Comparison of ENCODE assay signal across 17 cellular contexts in genomic region chr14:54777395-54777794, GRCh38.
A peak's percentile ranks its signal among the peaks of the same experiment; 100 is the strongest.
DNase-seq lines count a peak whose midpoint lies in the region; ATAC-seq, FAIRE-seq and TF ChIP-seq lines count a peak whose summit lies in the region.
"Had no signal": no experiment of that assay in that cellular context is flagged by ENCODE, and none has a peak within 500 bp of the region (broad histone marks: within the 10 kb centered on the region; RNA-seq: fewer than 3 reads in every experiment).

No MANE protein-coding gene starts in this region.

- no peak for FAIRE-seq in HTR-8/SVneo (lab: Jason Lieb, UNC)

- H3K4me1 Mint-ChIP-seq in activated naive CD4-positive, alpha-beta T cell treated with anti-CD3 and anti-CD28 coated beads, Interleukin-2, amount 50 U/mL, for 24 hours, result peaks cover 33% of the 10 kb centered on the region
- H3K4me1 Mint-ChIP-seq in central memory CD8-positive, alpha-beta T cell, result peaks cover 31% of the 10 kb centered on the region

- no peak for DNase-seq in activated naive CD4-positive, alpha-beta T cell (lab: John Stamatoyannopoulos, UW)
- DNase-seq in RWPE1 (ENCODE audit: low spot score) (no peak), colonic mucosa (no peak), HTR-8/SVneo (ENCODE audit: insufficient read length, low spot score) (no peak)
- DNase-seq in central memory CD8-positive, alpha-beta T cell (ENCODE audit: low spot score in 2 of 2), result no peak
- DNase-seq: activated T-cell treated with anti-CD3 and anti-CD28 coated beads, Interleukin-2, amount 50 U/mL, for 48 hours; aorta; DND-41; kidney glomerular epithelial cell; NCI-H1092 treated with DMSO at 0.1 percent for 48 hours; NCI-H526; occipital lobe; uterus had no signal

- H3K27me3 ChIP-seq in skeletal muscle tissue (ENCODE audit: control insufficient read depth in 3 of 3, insufficient read depth in 3 of 3, low read length in 3 of 3) (no peaks in the 10 kb centered on the region), colonic mucosa (no peaks in the 10 kb centered on the region)
- H3K27me3 ChIP-seq: uterus had no signal

- H3K9me3 Mint-ChIP-seq in activated naive CD4-positive, alpha-beta T cell treated with anti-CD3 and anti-CD28 coated beads, Interleukin-2, amount 50 U/mL, for 24 hours, result no peaks in the 10 kb centered on the region
- no peaks in the 10 kb centered on the region for H3K9me3 Mint-ChIP-seq in central memory CD8-positive, alpha-beta T cell

- H3K9me3 ChIP-seq in skeletal muscle tissue (ENCODE audit: control insufficient read depth in 3 of 3, low read length in 3 of 3), result no peaks in the 10 kb centered on the region
- no peaks in the 10 kb centered on the region for H3K9me3 ChIP-seq in colonic mucosa
- H3K9me3 ChIP-seq: uterus had no signal

- intact Hi-C loops in colonic mucosa (cut with DNase I), result no loop called here

- H3K4me1 ChIP-seq in skeletal muscle tissue (ENCODE audit: control insufficient read depth in 3 of 3, insufficient read depth in 3 of 3, low read length in 3 of 3), result peaks cover 60 to 64% (median 62%) of the 10 kb centered on the region in 3 donors
- H3K4me1 ChIP-seq in colonic mucosa, result peaks cover 4% of the 10 kb centered on the region

- H3K4me3 Mint-ChIP-seq in activated naive CD4-positive, alpha-beta T cell treated with anti-CD3 and anti-CD28 coated beads, Interleukin-2, amount 50 U/mL, for 24 hours, result no peak overlapping the region
- no peak overlapping the region for H3K4me3 Mint-ChIP-seq in central memory CD8-positive, alpha-beta T cell

- H3K9ac ChIP-seq in skeletal muscle tissue (ENCODE audit: low read depth in 1 of 3, low read length in 3 of 3) (peak overlapping the region in 2 of 3 donors; percentile 24 to 76), colonic mucosa (ENCODE audit: low read depth in 2 of 2, low read length in 2 of 2) (no peak overlapping the region)

- no peaks in the 10 kb centered on the region for H3K36me3 Mint-ChIP-seq in activated naive CD4-positive, alpha-beta T cell treated with anti-CD3 and anti-CD28 coated beads, Interleukin-2, amount 50 U/mL, for 24 hours
- peaks cover 1% of the 10 kb centered on the region for H3K36me3 Mint-ChIP-seq in central memory CD8-positive, alpha-beta T cell (ENCODE audit: insufficient read depth)

- ATAC-seq in central memory CD8-positive, alpha-beta T cell (replicated peaks; ENCODE audit: extremely low read depth, poor library complexity, severe bottlenecking), result no peak
- no peak for ATAC-seq in HG03135 (IDR thresholded peaks at IDR 0.05; ENCODE audit: unreplicated experiment)
- ATAC-seq: sciatic nerve had no signal

- POLR2A ChIA-PET in RWPE1 (lab: Yijun Ruan, JAX; ENCODE audit: low non-redundant PET), result no interaction called here

- H3K27ac Mint-ChIP-seq in activated naive CD4-positive, alpha-beta T cell treated with anti-CD3 and anti-CD28 coated beads, Interleukin-2, amount 50 U/mL, for 24 hours, result peak overlapping the region; percentile 56
- H3K27ac Mint-ChIP-seq in central memory CD8-positive, alpha-beta T cell (ENCODE audit: low read depth), result peak overlapping the region; percentile 63

- TF ChIP-seq CTCF in RWPE1 (conservative IDR thresholded peaks at IDR 0.05; ENCODE audit: low read depth) (no peak), colonic mucosa (IDR thresholded peaks at IDR 0.05) (no peak)

- H3K4me3 ChIP-seq in skeletal muscle tissue (ENCODE audit: low read length in 3 of 3), result no peak overlapping the region
- H3K4me3 ChIP-seq in colonic mucosa, result no peak overlapping the region
- H3K4me3 ChIP-seq: uterus had no signal

- H3K36me3 ChIP-seq in skeletal muscle tissue (ENCODE audit: control insufficient read depth in 3 of 3, insufficient read depth in 3 of 3, low read length in 3 of 3), result peaks cover 27 to 46% (median 34%) of the 10 kb centered on the region in 3 donors
- no peaks in the 10 kb centered on the region for H3K36me3 ChIP-seq in colonic mucosa
- H3K36me3 ChIP-seq: uterus had no signal

- peaks cover 2% of the 10 kb centered on the region for H3K27me3 Mint-ChIP-seq in activated naive CD4-positive, alpha-beta T cell treated with anti-CD3 and anti-CD28 coated beads, Interleukin-2, amount 50 U/mL, for 24 hours
- H3K27me3 Mint-ChIP-seq in central memory CD8-positive, alpha-beta T cell, result peaks cover 19% of the 10 kb centered on the region

- H3K27ac ChIP-seq in RWPE1 (peak overlapping the region; percentile 34; the same call in 1 of the 2 replicates), skeletal muscle tissue (ENCODE audit: low read depth, low read length) (peak overlapping the region; percentile 95), colonic mucosa (no peak overlapping the region)
- H3K27ac ChIP-seq: uterus had no signal

- CTCF ChIA-PET in RWPE1 (lab: Yijun Ruan, JAX), result no interaction called here

Comparison
In these comparisons a context has a peak if more than half of its experiments do, and no peak if none do; other contexts are left out.
1. H3K9ac ChIP-seq: peak in skeletal muscle tissue (2 of 3); none in colonic mucosa (0 of 2).